9 cellular contexts compared by ENCODE assay signal in genomic region chr6:121333196-121333595, GRCh38. TPM values are rescaled to one million over a fixed set of nuclear protein-coding genes. Genes with fewer than 3 reads are reported as not detected.
A peak's percentile ranks its signal among the peaks of the same experiment; 100 is the strongest.
DNase-seq lines count a peak whose midpoint lies in the region; ATAC-seq and TF ChIP-seq lines count a peak whose summit lies in the region.
"Had no signal": no experiment of that assay in that cellular context is flagged by ENCODE, and none has a peak within 500 bp of the region (broad histone marks: within the 10 kb centered on the region; RNA-seq: fewer than 3 reads in every experiment).

No MANE protein-coding gene starts in this region.

- H3K36me3 Mint-ChIP-seq in stimulated activated naive CD8-positive, alpha-beta T cell treated with anti-CD3 and anti-CD28 coated beads, Interleukin-15, Interleukin-2, amounts not matched to agents 100 ng/mL and 50 ng/mL, for 24 hours (ENCODE audit: low read depth), result peaks cover 3% of the 10 kb centered on the region
- H3K36me3 Mint-ChIP-seq in T-cell, result no peaks in the 10 kb centered on the region

- H3K27me3 Mint-ChIP-seq in stimulated activated naive CD8-positive, alpha-beta T cell treated with anti-CD3 and anti-CD28 coated beads, Interleukin-15, Interleukin-2, amounts not matched to agents 100 ng/mL and 50 ng/mL, for 24 hours, result no peaks in the 10 kb centered on the region
- no peaks in the 10 kb centered on the region for H3K27me3 Mint-ChIP-seq in T-cell

- H3K4me3 ChIP-seq in fibroblast of mammary gland (ENCODE audit: control insufficient read depth, low read depth, low read length), result no peak overlapping the region

- no peak overlapping the region for H3K27ac Mint-ChIP-seq in stimulated activated naive CD8-positive, alpha-beta T cell treated with anti-CD3 and anti-CD28 coated beads, Interleukin-15, Interleukin-2, amounts not matched to agents 100 ng/mL and 50 ng/mL, for 24 hours
- H3K27ac Mint-ChIP-seq in T-cell, result peak overlapping the region; percentile 36 to 60

- CTCF ChIA-PET in T-cell (lab: Charles Lee), result no interaction called here

- POLR2A ChIA-PET in T-cell (lab: Charles Lee), result no interaction called here

- H3K9me3 Mint-ChIP-seq in stimulated activated naive CD8-positive, alpha-beta T cell treated with anti-CD3 and anti-CD28 coated beads, Interleukin-15, Interleukin-2, amounts not matched to agents 100 ng/mL and 50 ng/mL, for 24 hours, result no peaks in the 10 kb centered on the region
- no peaks in the 10 kb centered on the region for H3K9me3 Mint-ChIP-seq in T-cell

- peaks cover 43% of the 10 kb centered on the region for H3K4me1 Mint-ChIP-seq in stimulated activated naive CD8-positive, alpha-beta T cell treated with anti-CD3 and anti-CD28 coated beads, Interleukin-15, Interleukin-2, amounts not matched to agents 100 ng/mL and 50 ng/mL, for 24 hours (ENCODE audit: low read depth)
- peaks cover 35 to 40% (median 40%) of the 10 kb centered on the region in 3 donors for H3K4me1 Mint-ChIP-seq in T-cell

- no peak for ATAC-seq in stimulated activated naive CD8-positive, alpha-beta T cell treated with anti-CD3 and anti-CD28 coated beads, Interleukin-15, Interleukin-2, amounts not matched to agents 100 U/mL and 50 U/mL, for 24 hours
- ATAC-seq in T-cell (replicated peaks in 1 of 4), result no peak
- no peak for ATAC-seq in HG03108 (IDR thresholded peaks at IDR 0.05; ENCODE audit: unreplicated experiment)

- no peak for TF ChIP-seq CTCF in fibroblast of mammary gland (conservative IDR thresholded peaks at IDR 0.05; ENCODE audit: control insufficient read depth, insufficient read depth, low read depth, low read length)

- H3K4me3 Mint-ChIP-seq in stimulated activated naive CD8-positive, alpha-beta T cell treated with anti-CD3 and anti-CD28 coated beads, Interleukin-15, Interleukin-2, amounts not matched to agents 100 ng/mL and 50 ng/mL, for 24 hours, result peak overlapping the region; percentile 91
- peak overlapping the region; percentile 90 to 97 (median 91) for H3K4me3 Mint-ChIP-seq in T-cell

- no peak for DNase-seq in stimulated activated naive CD8-positive, alpha-beta T cell treated with anti-CD3 and anti-CD28 coated beads, Interleukin-15, Interleukin-2, amounts not matched to agents 100 U/mL and 50 U/mL, for 24 hours
- DNase-seq in T-cell (no peak), fibroblast of mammary gland (ENCODE audit: low read depth) (peak; percentile 2), MV-4-11 (lab: John Stamatoyannopoulos, UW) (no peak)
- no peak for DNase-seq in activated effector memory CD4-positive, alpha-beta T cell treated with anti-CD3 and anti-CD28 coated beads, Interleukin-2, amount 50 U/mL, for 16 hours
- no peak for DNase-seq in stimulated activated CD4-positive, alpha-beta T cell treated with anti-CD3 and anti-CD28 coated beads, Interleukin-12 subunit alpha, Interleukin-12 subunit beta, amount 100 ng/mL, for 4 hours
- DNase-seq: NCI-H2171 had no signal

RNA-seq across cellular contexts. Expression of gene TBC1D32, which starts 1.1 kb away (rescaled TPM):
- total RNA-seq in T-cell, result 10 to 100 TPM in 4 of 5 donors, 1 to 10 TPM in 1; 8.2 to 20.2 (median 10.7) TPM
